ENCODE assay signal across 8 cellular contexts in genomic region chr14:73741876-73742519, GRCh38. TPM values are rescaled to one million over a fixed set of nuclear protein-coding genes. Genes with fewer than 3 reads are reported as not detected.
DNase-seq lines count a peak whose midpoint lies in the region; TF ChIP-seq lines count a peak whose summit lies in the region.

No MANE protein-coding gene starts in this region.

- H4K20me1 ChIP-seq in SK-N-SH (ENCODE audit: insufficient read depth) = peaks cover 73% of the 10 kb centered on the region

- peaks cover 0 to 6% of the 10 kb centered on the region in 2 experiments for H3K36me3 ChIP-seq in SK-N-SH (replicated peaks in 1 of 2; ENCODE audit: control insufficient read depth in 1 of 2, insufficient read depth in 2 of 2, low read length in 1 of 2)
- peaks cover 4% of the 10 kb centered on the region for H3K36me3 ChIP-seq in endocrine pancreas (ENCODE audit: control insufficient read depth, insufficient read depth, low read length)
- peaks cover 14% of the 10 kb centered on the region for H3K36me3 ChIP-seq in neuron (ENCODE audit: insufficient read depth, low read length)

- H3K9me3 ChIP-seq in SK-N-SH (no peaks in the 10 kb centered on the region), endocrine pancreas (ENCODE audit: control insufficient read depth, low read length) (no peaks in the 10 kb centered on the region), neuron (ENCODE audit: low read length) (no peaks in the 10 kb centered on the region)

- H3K9me2 ChIP-seq in SK-N-SH = no peaks in the 10 kb centered on the region

- H3K27ac ChIP-seq in SK-N-SH (ENCODE audit: low read depth in 2 of 2, low read length in 1 of 2) = peak overlapping the region; percentile 9 to 20; a peak in 3 of 4 replicates

- no peak overlapping the region for H3K4me3 ChIP-seq in SK-N-SH (ENCODE audit: low read depth in 2 of 2, low read length in 1 of 2)
- no peak overlapping the region for H3K4me3 ChIP-seq in endocrine pancreas (ENCODE audit: control insufficient read depth, insufficient read depth, low read length)
- H3K4me3 ChIP-seq in neuron (ENCODE audit: low read length) = peak overlapping the region; percentile 31

- POLR2A ChIA-PET in SK-N-SH (lab: Yijun Ruan, JAX) = no interaction called here

- H3K4me1 ChIP-seq in SK-N-SH (ENCODE audit: control insufficient read depth in 1 of 2, insufficient read depth in 2 of 2, low read depth in 1 of 2, low read length in 1 of 2) (peaks cover 31 to 73% of the 10 kb centered on the region in 2 experiments; a peak in 3 of 4 replicates), endocrine pancreas (ENCODE audit: control insufficient read depth, insufficient read depth, low read length) (no peaks in the 10 kb centered on the region), neuron (ENCODE audit: insufficient read depth, low read length) (peaks cover 41% of the 10 kb centered on the region)

- no peak for TF ChIP-seq EP300 in SK-N-SH (IDR thresholded peaks at IDR 0.05; ENCODE audit: borderline replicate concordance in 1 of 2, low read depth in 1 of 2, low read length in 1 of 2)

- H2AFZ ChIP-seq in SK-N-SH (ENCODE audit: low read depth) = no peak overlapping the region
- peak overlapping the region; percentile 42 for H2AFZ ChIP-seq in neuron (ENCODE audit: low read depth, low read length)

- H3K9ac ChIP-seq in SK-N-SH (peak overlapping the region; percentile 23; the same call in 1 of the 2 replicates), endocrine pancreas (ENCODE audit: control insufficient read depth, insufficient read depth, low read length) (peak overlapping the region; percentile 43)

- TF ChIP-seq RAD21 in SK-N-SH (IDR thresholded peaks at IDR 0.05; ENCODE audit: low read length) = no peak

- peaks cover 78% of the 10 kb centered on the region for H3K79me2 ChIP-seq in SK-N-SH (ENCODE audit: insufficient read depth)

- H3K27me3 ChIP-seq in SK-N-SH (ENCODE audit: insufficient read depth) (no peaks in the 10 kb centered on the region), endocrine pancreas (ENCODE audit: control insufficient read depth, insufficient read depth, low read length) (no peaks in the 10 kb centered on the region), neuron (ENCODE audit: insufficient read depth, low read length) (no peaks in the 10 kb centered on the region)

- H3K4me2 ChIP-seq in SK-N-SH = peak overlapping the region; percentile 60

- 0 out of 2 replicates have a peak, but pooled peaks have one; percentile 3 for TF ChIP-seq CTCF in GM12874 (IDR thresholded peaks at IDR 0.05; ENCODE audit: insufficient read depth, low read depth, low read length)
- no peak for TF ChIP-seq CTCF in SK-N-SH (IDR thresholded peaks at IDR 0.05)

- CTCF ChIA-PET in SK-N-SH (lab: Yijun Ruan, JAX) = interaction anchor here (0.7 to 5.7 kb wide), 7 partner anchors 8 to 100 kb away, joined by 3 to 27 read pairs (median 8); no protein-coding TSS in a partner anchor

- WGBS in SK-N-SH (ENCODE audit: low lambda C conversion rate) = 95% methylated on average over 10 of the region's 17 CpGs

- H3F3A ChIP-seq in SK-N-SH (replicated peaks; ENCODE audit: insufficient read depth) = no peaks in the 10 kb centered on the region

- DNase-seq in SK-N-SH = peak; percentile 44
- DNase-seq in occipital lobe (lab: John Stamatoyannopoulos, UW) = no peak
- DNase-seq in kidney glomerular epithelial cell (lab: John Stamatoyannopoulos, UW) = no peak
- DNase-seq in NCI-H2081 (lab: John Stamatoyannopoulos, UW) = no peak
- no peak for DNase-seq in HuH-7 (ENCODE audit: low spot score)

TF ChIP-seq in SK-N-SH, 30 proteins besides CTCF, POLR2A, EP300 and RAD21:
- TF ChIP-seq RXRA (IDR thresholded peaks at IDR 0.05; ENCODE audit: borderline replicate concordance, low read depth) (no peak), TAF1 (IDR thresholded peaks at IDR 0.05; ENCODE audit: borderline replicate concordance, low read depth, low read length) (no peak), JUND (IDR thresholded peaks at IDR 0.05) (no peak), ZBTB33 (IDR thresholded peaks at IDR 0.05; ENCODE audit: borderline replicate concordance, low read depth) (no peak), SIN3A (IDR thresholded peaks at IDR 0.05; ENCODE audit: borderline replicate concordance, low read depth, low read length) (no peak), MEF2A (IDR thresholded peaks at IDR 0.05; ENCODE audit: borderline replicate concordance, low read depth) (no peak), RCOR1 (IDR thresholded peaks at IDR 0.05; ENCODE audit: low read length) (no peak), CHD2 (IDR thresholded peaks at IDR 0.05; ENCODE audit: low read length, partially characterized antibody) (no peak), EZH2phosphoT487 (IDR thresholded peaks at IDR 0.05; ENCODE audit: borderline replicate concordance, low read depth) (no peak), REST (IDR thresholded peaks at IDR 0.05; ENCODE audit: low read depth, low read length) (no peak), SMC3 (IDR thresholded peaks at IDR 0.05; ENCODE audit: low read depth, low read length) (no peak), TEAD4 (IDR thresholded peaks at IDR 0.05; ENCODE audit: borderline replicate concordance, insufficient read depth) (no peak), FOSL2 (IDR thresholded peaks at IDR 0.05; ENCODE audit: borderline replicate concordance, low read depth) (no peak)

RNA-seq across cellular contexts. Expression of gene PNMA1, which starts 27.8 kb away (rescaled TPM):
- polyA plus RNA-seq in SK-N-SH (2012; rRNA removed) = 19.5 and 31.5 TPM in 2 replicates
- 40.3 and 44.6 TPM in 2 replicates for polyA plus RNA-seq in SK-N-SH (2012; cell fraction: cytosol; rRNA removed)
- 28.6 and 29.8 TPM in 2 replicates for polyA plus RNA-seq in SK-N-SH (2012; cell fraction: nucleus; rRNA removed)
- 76.1 TPM for total RNA-seq in occipital lobe
